In the genomic region with DNA sequence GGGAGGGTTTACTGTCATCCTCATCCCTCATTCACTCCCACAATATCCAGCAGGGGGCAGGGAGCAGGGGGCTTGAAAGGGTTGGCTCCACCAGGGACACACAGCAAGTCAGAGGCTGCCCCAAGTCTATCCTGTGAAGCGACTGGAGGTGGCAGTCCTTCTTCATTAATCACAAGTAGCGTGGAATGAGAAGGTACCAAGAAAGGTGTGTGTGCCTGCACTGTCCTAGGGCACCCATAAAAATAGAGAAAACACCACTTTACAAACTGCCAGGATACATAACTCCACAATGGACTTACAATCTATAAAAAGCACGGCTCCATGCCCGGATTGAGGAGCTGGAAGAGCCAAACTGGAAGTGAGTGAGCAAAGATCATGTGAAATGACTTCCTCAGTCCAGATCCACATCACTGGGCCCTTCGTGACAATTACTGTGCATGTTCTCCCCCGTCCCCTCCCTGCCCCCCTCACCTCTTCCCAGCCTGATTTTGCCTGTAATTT, we compare ENCODE assay signal across 14 cellular contexts.
DNase-seq lines count a peak whose midpoint lies in the region; ATAC-seq and TF ChIP-seq lines count a peak whose summit lies in the region.
"Had no signal": no experiment of that assay in that cellular context is flagged by ENCODE, and none has a peak within 500 bp of the region (broad histone marks: within the 10 kb centered on the region; RNA-seq: fewer than 3 reads in every experiment).

No MANE protein-coding gene starts in this region.

- no peak overlapping the region for H2BK5ac ChIP-seq in mesenchymal stem cell (ENCODE audit: low read depth, low read length, poor library complexity, severe bottlenecking)

- POLR2A ChIA-PET in A673 (lab: Charles Lee; ENCODE audit: low non-redundant PET): no interaction called here

- TF ChIP-seq CTCF in A673 (conservative IDR thresholded peaks at IDR 0.05; ENCODE audit: low read depth, low read length) (no peak), endodermal cell (conservative IDR thresholded peaks at IDR 0.05) (peak; percentile 80)

- H3K4me1 ChIP-seq in A673 (ENCODE audit: insufficient read depth, low read length, poor library complexity, severe bottlenecking): no peaks in the 10 kb centered on the region
- H3K4me1 ChIP-seq in endodermal cell (ENCODE audit: control insufficient read depth, insufficient read depth, low read length): peaks cover 8% of the 10 kb centered on the region
- no peaks in the 10 kb centered on the region for H3K4me1 ChIP-seq in mesenchymal stem cell (ENCODE audit: control insufficient read depth, insufficient read depth, low read depth, low read length)
- H3K4me1 ChIP-seq: prostate gland had no signal

- intact Hi-C loops in A673 (cut with micrococcal nuclease; ENCODE audit: unreplicated experiment): no loop called here

- H2BK15ac ChIP-seq in mesenchymal stem cell (ENCODE audit: low read depth, poor library complexity, severe bottlenecking): no peak overlapping the region

- no peak overlapping the region for H2AK5ac ChIP-seq in mesenchymal stem cell (ENCODE audit: low read length, severe bottlenecking)

- no peaks in the 10 kb centered on the region for H3K36me3 ChIP-seq in A673 (ENCODE audit: insufficient read depth, low read length, poor library complexity, severe bottlenecking)
- no peaks in the 10 kb centered on the region for H3K36me3 ChIP-seq in endodermal cell (ENCODE audit: control insufficient read depth, insufficient read depth, low read length)
- peaks cover 0 to 40% of the 10 kb centered on the region in 2 experiments for H3K36me3 ChIP-seq in mesenchymal stem cell (ENCODE audit: control insufficient read depth in 1 of 2, insufficient read depth in 2 of 2, low read depth in 1 of 2, low read length in 2 of 2)
- H3K36me3 ChIP-seq: prostate gland had no signal

- no peaks in the 10 kb centered on the region for H3K36me3 Mint-ChIP-seq in endodermal cell (ENCODE audit: low read depth)
- H3K36me3 Mint-ChIP-seq in T-helper 2 cell treated with Interferon-gamma antibody and Interleukin-4, amounts not matched to agents 5 μg/mL and 100 μg/mL, for 36 hours (ENCODE audit: low read depth): no peaks in the 10 kb centered on the region
- no peaks in the 10 kb centered on the region for H3K36me3 Mint-ChIP-seq in T-helper 17 cell (ENCODE audit: low read depth)

- H3K79me1 ChIP-seq in mesenchymal stem cell (replicated peaks; ENCODE audit: low read length, poor library complexity, severe bottlenecking): no peaks in the 10 kb centered on the region

- H3K27ac ChIP-seq in A673 (ENCODE audit: low read depth, low read length, poor library complexity, severe bottlenecking) (no peak overlapping the region), endodermal cell (ENCODE audit: low read depth, low read length) (no peak overlapping the region), mesenchymal stem cell (ENCODE audit: low read length, poor library complexity, severe bottlenecking) (no peak overlapping the region)
- H3K27ac ChIP-seq: HL-60, prostate gland had no signal

- H3K4me3 ChIP-seq in A673 (ENCODE audit: low read depth, low read length, poor library complexity, severe bottlenecking) (no peak overlapping the region), endodermal cell (ENCODE audit: low read length) (no peak overlapping the region), mesenchymal stem cell (ENCODE audit: insufficient read depth in 1 of 2, low read depth in 1 of 2, low read length in 2 of 2) (no peak overlapping the region)
- H3K4me3 ChIP-seq in Jurkat, Clone E6-1 (ENCODE audit: low read length): no peak overlapping the region
- H3K4me3 ChIP-seq: prostate gland had no signal

- H3K27me3 Mint-ChIP-seq in endodermal cell (ENCODE audit: insufficient read depth): no peaks in the 10 kb centered on the region
- H3K27me3 Mint-ChIP-seq in T-helper 2 cell treated with Interferon-gamma antibody and Interleukin-4, amounts not matched to agents 5 μg/mL and 100 μg/mL, for 36 hours (ENCODE audit: low read depth): no peaks in the 10 kb centered on the region
- H3K27me3 Mint-ChIP-seq in T-helper 17 cell: no peaks in the 10 kb centered on the region

- no peak overlapping the region for H2BK120ac ChIP-seq in mesenchymal stem cell (ENCODE audit: low read depth, low read length)

- H3K4me3 Mint-ChIP-seq in endodermal cell (no peak overlapping the region), T-helper 17 cell (no peak overlapping the region)
- no peak overlapping the region for H3K4me3 Mint-ChIP-seq in T-helper 2 cell treated with Interferon-gamma antibody and Interleukin-4, amounts not matched to agents 5 μg/mL and 100 μg/mL, for 36 hours

- no peak overlapping the region for H4K91ac ChIP-seq in mesenchymal stem cell (ENCODE audit: low read length)

- H3K14ac ChIP-seq in mesenchymal stem cell (ENCODE audit: low read length in 2 of 2): no peak overlapping the region

- no peak overlapping the region for H3K4ac ChIP-seq in mesenchymal stem cell (ENCODE audit: low read depth in 1 of 2, low read length in 2 of 2)

- H3K9ac ChIP-seq in endodermal cell (ENCODE audit: extremely low read depth, low read length, poor library complexity, severe bottlenecking) (no peak overlapping the region), mesenchymal stem cell (ENCODE audit: low read length) (peak overlapping the region; percentile 12)

- BruUV-seq in A673 (replicated peaks; lab: Mats Ljungman, UMichigan): no TSS peak

- ATAC-seq in activated CD4-positive, CD25-positive, alpha-beta regulatory T cell treated with anti-CD3 and anti-CD28 coated beads, Interleukin-2, amount 50 U/mL, for 24 hours: no peak
- ATAC-seq in T-helper 17 cell: no peak

- no peak overlapping the region for H4K8ac ChIP-seq in mesenchymal stem cell (ENCODE audit: low read length)

- H3K27me3 ChIP-seq in A673 (replicated peaks; ENCODE audit: insufficient read depth, low read depth, low read length, poor library complexity) (peaks cover 4% of the 10 kb centered on the region), endodermal cell (ENCODE audit: control insufficient read depth, insufficient read depth, low read length, poor library complexity, severe bottlenecking) (no peaks in the 10 kb centered on the region), mesenchymal stem cell (ENCODE audit: control insufficient read depth in 1 of 2, insufficient read depth in 1 of 2, low read length in 2 of 2) (no peaks in the 10 kb centered on the region)

- no peak overlapping the region for H3K27ac Mint-ChIP-seq in endodermal cell
- no peak overlapping the region for H3K27ac Mint-ChIP-seq in T-helper 2 cell treated with Interferon-gamma antibody and Interleukin-4, amounts not matched to agents 5 μg/mL and 100 μg/mL, for 36 hours
- no peak overlapping the region for H3K27ac Mint-ChIP-seq in T-helper 17 cell

- no peaks in the 10 kb centered on the region for H3K9me3 Mint-ChIP-seq in endodermal cell
- no peaks in the 10 kb centered on the region for H3K9me3 Mint-ChIP-seq in T-helper 2 cell treated with Interferon-gamma antibody and Interleukin-4, amounts not matched to agents 5 μg/mL and 100 μg/mL, for 36 hours

- no peak overlapping the region for H3K18ac ChIP-seq in mesenchymal stem cell (ENCODE audit: low read depth in 1 of 2, low read length in 2 of 2)

- DNase-seq in A673 (ENCODE audit: low spot score) (peak; percentile 3), endodermal cell (peak; percentile 89), mesenchymal stem cell (no peak), T-helper 17 cell (no peak), NCI-H446 (lab: John Stamatoyannopoulos, UW) (no peak)
- peak; percentile 7 for DNase-seq in Jurkat, Clone E6-1 (ENCODE audit: low read depth, low spot score)
- no peak for DNase-seq in T-helper 2 cell treated with Interferon-gamma antibody and Interleukin-4, amounts not matched to agents 5 μg/mL and 100 μg/mL, for 36 hours (ENCODE audit: low spot score)
- DNase-seq: activated gamma-delta T cell treated with Interleukin-2 at 50 U/mL for 16 hours, cerebellar nuclear complex, NCI-H1417, NCI-H69 had no signal

- H3K23ac ChIP-seq in mesenchymal stem cell (ENCODE audit: low read length in 2 of 2): no peak overlapping the region

- no peak overlapping the region for H2BK12ac ChIP-seq in mesenchymal stem cell (ENCODE audit: low read length in 2 of 2)

- H3K4me1 Mint-ChIP-seq in endodermal cell (peaks cover 12% of the 10 kb centered on the region), T-helper 17 cell (no peaks in the 10 kb centered on the region)
- H3K4me1 Mint-ChIP-seq in T-helper 2 cell treated with Interferon-gamma antibody and Interleukin-4, amounts not matched to agents 5 μg/mL and 100 μg/mL, for 36 hours (ENCODE audit: low read depth): no peaks in the 10 kb centered on the region

- CTCF ChIA-PET in A673 (lab: Charles Lee): no interaction called here

- no peak overlapping the region for H3K4me2 ChIP-seq in mesenchymal stem cell (ENCODE audit: low read length, poor library complexity, severe bottlenecking)

- 88 to 92% methylated on average over 5 to 6 of the region's 6 CpGs for whole genome bisulfite sequencing in endodermal cell (ENCODE audit: insufficient coverage in 1 of 2, insufficient read length in 1 of 2), 2 experiments
- 77% methylated on average over 4 of the region's 6 CpGs for WGBS in mesenchymal stem cell

- no peak overlapping the region for H2AFZ ChIP-seq in mesenchymal stem cell (ENCODE audit: low read depth, low read length)

- H3K9me3 ChIP-seq in A673 (ENCODE audit: low read depth, low read length, poor library complexity, severe bottlenecking) (no peaks in the 10 kb centered on the region), endodermal cell (ENCODE audit: control insufficient read depth, low read length) (no peaks in the 10 kb centered on the region), mesenchymal stem cell (ENCODE audit: control insufficient read depth, low read length) (no peaks in the 10 kb centered on the region), T-helper 17 cell (ENCODE audit: control insufficient read depth, low read length, poor library complexity, severe bottlenecking) (no peaks in the 10 kb centered on the region)
- H3K9me3 ChIP-seq: prostate gland had no signal

Comparison
In these comparisons a context has a peak if more than half of its experiments do, and no peak if none do; other contexts are left out.
1. DNase-seq: peak in A673 (single experiment), Jurkat, Clone E6-1 (single experiment) and endodermal cell (single experiment); none in mesenchymal stem cell (single experiment), T-helper 2 cell treated with Interferon-gamma antibody and Interleukin-4, amounts not matched to agents 5 μg/mL and 100 μg/mL, for 36 hours (single experiment), T-helper 17 cell (0 of 3) and NCI-H446 (0 of 2).